Comparison of ENCODE assay signal across 24 cellular contexts in the genomic region with DNA sequence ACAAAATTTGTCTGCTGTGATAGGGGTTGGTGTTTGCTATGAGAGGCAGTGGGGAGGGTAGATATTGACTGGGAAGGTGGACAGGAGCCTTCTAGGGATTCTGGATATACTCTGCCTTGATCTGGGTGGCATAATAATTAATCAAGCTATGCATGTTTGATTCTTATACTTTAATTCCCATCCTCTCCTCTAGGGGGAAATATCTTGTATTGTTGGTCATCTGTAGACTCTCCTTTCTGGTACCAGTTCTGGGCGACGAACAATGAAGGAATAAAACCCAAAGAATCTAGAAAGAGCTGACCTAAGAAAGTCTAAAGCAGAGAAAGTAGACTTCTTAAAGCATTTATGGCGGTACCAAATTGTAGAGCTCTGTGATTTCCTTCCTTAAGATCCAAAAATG.
DNase-seq lines count a peak whose midpoint lies in the region; ATAC-seq, FAIRE-seq and TF ChIP-seq lines count a peak whose summit lies in the region.
"Had no signal": no experiment of that assay in that cellular context is flagged by ENCODE, and none has a peak within 500 bp of the region (broad histone marks: within the 10 kb centered on the region; RNA-seq: fewer than 3 reads in every experiment).

No MANE protein-coding gene starts in this region.

- intact Hi-C loops in OCI-LY7 (cut with micrococcal nuclease; ENCODE audit: unreplicated experiment) = no loop called here

- DNase-seq in HFFc6 (no peak), OCI-LY7 (ENCODE audit: low spot score) (peak; percentile 6), glutamatergic neuron (no peak), NCI-H1436 treated with DMSO at 0.1 percent for 48 hours (lab: John Stamatoyannopoulos, UW) (no peak), MG63 (no peak), urothelium cell line (ENCODE audit: low spot score) (no peak)
- DNase-seq: activated CD4-positive, alpha-beta memory T cell treated with anti-CD3 and anti-CD28 coated beads, Interleukin-2, amount 10 ng/mL, durations not matched to agents 7 days and 5 days; activated CD4-positive, CD25-positive, alpha-beta regulatory T cell treated with anti-CD3 and anti-CD28 coated beads, Interleukin-2, amount 50 U/mL, for 72 hours; activated effector memory CD4-positive, alpha-beta T cell treated with Interleukin-2 at 50 U/mL for 16 hours; C1 segment of cervical spinal cord; cerebellar nuclear complex; dorsolateral prefrontal cortex; foreskin fibroblast; KBM-7; mesenchymal stem cell; naive B cell; NCI-H1930; T-cell; uterus had no signal

- BruUV-seq in OCI-LY7 (replicated peaks; lab: Mats Ljungman, UMichigan) = no TSS peak

- ATAC-seq in HG03565 (IDR thresholded peaks at IDR 0.05; ENCODE audit: unreplicated experiment) = no peak
- ATAC-seq: Right ventricle myocardium inferior; stimulated activated effector memory CD8-positive, alpha-beta T cell treated with anti-CD3 and anti-CD28 coated beads, Interleukin-12 subunit alpha, Interleukin-12 subunit beta, amount 100 ng/mL, for 72 hours; T-cell had no signal

- no peaks in the 10 kb centered on the region for H4K20me1 ChIP-seq in OCI-LY7 (ENCODE audit: insufficient read depth, low read length)

- no peak for FAIRE-seq in urothelium cell line (lab: Jason Lieb, UNC)
- FAIRE-seq: HTR-8/SVneo had no signal

- H3K27ac ChIP-seq in C4-2B (no peak overlapping the region), OCI-LY7 (ENCODE audit: low read depth, low read length, poor library complexity, severe bottlenecking) (no peak overlapping the region)
- H3K27ac ChIP-seq: dorsolateral prefrontal cortex, uterus had no signal

- no peak overlapping the region for H3K4me2 ChIP-seq in OCI-LY7 (ENCODE audit: low read length)

- H3K27me3 Mint-ChIP-seq in HFFc6 (ENCODE audit: insufficient read depth) (peaks cover 1% of the 10 kb centered on the region), glutamatergic neuron (ENCODE audit: unreplicated experiment) (no peaks in the 10 kb centered on the region)
- H3K27me3 Mint-ChIP-seq: naive B cell, T-cell had no signal

- no peaks in the 10 kb centered on the region for H3K27me3 ChIP-seq in MG63
- H3K27me3 ChIP-seq: dorsolateral prefrontal cortex, uterus had no signal

- no peak overlapping the region for H2AFZ ChIP-seq in OCI-LY7 (ENCODE audit: low read length)

- H3K4me3 ChIP-seq in OCI-LY7 (ENCODE audit: low read depth, low read length, poor library complexity, severe bottlenecking) (no peak overlapping the region), MG63 (no peak overlapping the region)
- H3K4me3 ChIP-seq: dorsolateral prefrontal cortex, uterus had no signal

- H3K79me2 ChIP-seq in OCI-LY7 (ENCODE audit: insufficient read depth, low read depth, low read length) = no peaks in the 10 kb centered on the region

- H3K4me3 Mint-ChIP-seq in HFFc6 (no peak overlapping the region), glutamatergic neuron (ENCODE audit: unreplicated experiment) (no peak overlapping the region)
- H3K4me3 Mint-ChIP-seq: activated CD4-positive, alpha-beta memory T cell treated with anti-CD3 and anti-CD28 coated beads, Interleukin-2, amount 10 ng/mL, durations not matched to agents 7 days and 5 days; naive B cell; stimulated activated effector memory CD8-positive, alpha-beta T cell treated with anti-CD3 and anti-CD28 coated beads, Interleukin-12 subunit alpha, Interleukin-12 subunit beta, amount 100 ng/mL, for 72 hours; T-cell had no signal

- no peaks in the 10 kb centered on the region for H3K36me3 ChIP-seq in OCI-LY7 (ENCODE audit: insufficient read depth, low read length)
- H3K36me3 ChIP-seq in MG63 = no peaks in the 10 kb centered on the region
- H3K36me3 ChIP-seq: uterus had no signal

- POLR2A ChIA-PET in OCI-LY7 (lab: Charles Lee) = no interaction called here

- H3K4me1 ChIP-seq in OCI-LY7 (ENCODE audit: insufficient read depth, low read length, poor library complexity, severe bottlenecking) = peaks cover 12% of the 10 kb centered on the region
- H3K4me1 ChIP-seq: uterus had no signal

- CTCF ChIA-PET in OCI-LY7 (lab: Charles Lee; ENCODE audit: unreplicated experiment) = no interaction called here

- no peaks in the 10 kb centered on the region for H3K9me2 ChIP-seq in OCI-LY7 (ENCODE audit: insufficient read depth, low read length)

- no peaks in the 10 kb centered on the region for H3K36me3 Mint-ChIP-seq in HFFc6 (ENCODE audit: low read depth)
- H3K36me3 Mint-ChIP-seq in glutamatergic neuron (ENCODE audit: unreplicated experiment) = no peaks in the 10 kb centered on the region
- H3K36me3 Mint-ChIP-seq: naive B cell; stimulated activated effector memory CD8-positive, alpha-beta T cell treated with anti-CD3 and anti-CD28 coated beads, Interleukin-12 subunit alpha, Interleukin-12 subunit beta, amount 100 ng/mL, for 72 hours; T-cell had no signal

- no peaks in the 10 kb centered on the region for H3K9me3 ChIP-seq in OCI-LY7 (ENCODE audit: low read length)
- H3K9me3 ChIP-seq in MG63 = no peaks in the 10 kb centered on the region
- H3K9me3 ChIP-seq: uterus had no signal

- H3K27ac Mint-ChIP-seq in HFFc6 (no peak overlapping the region), glutamatergic neuron (ENCODE audit: unreplicated experiment) (no peak overlapping the region)
- H3K27ac Mint-ChIP-seq: activated CD4-positive, alpha-beta memory T cell treated with anti-CD3 and anti-CD28 coated beads, Interleukin-2, amount 10 ng/mL, durations not matched to agents 7 days and 5 days; stimulated activated effector memory CD8-positive, alpha-beta T cell treated with anti-CD3 and anti-CD28 coated beads, Interleukin-12 subunit alpha, Interleukin-12 subunit beta, amount 100 ng/mL, for 72 hours; T-cell had no signal

- no peaks in the 10 kb centered on the region for H3K4me1 Mint-ChIP-seq in HFFc6 (ENCODE audit: low read depth)
- no peaks in the 10 kb centered on the region for H3K4me1 Mint-ChIP-seq in glutamatergic neuron (ENCODE audit: low read depth, unreplicated experiment)
- H3K4me1 Mint-ChIP-seq: activated CD4-positive, alpha-beta memory T cell treated with anti-CD3 and anti-CD28 coated beads, Interleukin-2, amount 10 ng/mL, durations not matched to agents 7 days and 5 days; stimulated activated effector memory CD8-positive, alpha-beta T cell treated with anti-CD3 and anti-CD28 coated beads, Interleukin-12 subunit alpha, Interleukin-12 subunit beta, amount 100 ng/mL, for 72 hours had no signal

- H3K9me3 Mint-ChIP-seq in HFFc6 (no peaks in the 10 kb centered on the region; the same call in 1 of the 2 replicates), glutamatergic neuron (ENCODE audit: unreplicated experiment) (no peaks in the 10 kb centered on the region)
- H3K9me3 Mint-ChIP-seq: activated CD4-positive, alpha-beta memory T cell treated with anti-CD3 and anti-CD28 coated beads, Interleukin-2, amount 10 ng/mL, durations not matched to agents 7 days and 5 days; naive B cell; T-cell had no signal

- peak; percentile 48 for TF ChIP-seq CTCF in C4-2B (conservative IDR thresholded peaks at IDR 0.05)
- peak; percentile 55 for TF ChIP-seq CTCF in HFFc6 (IDR thresholded peaks at IDR 0.05)
- peak; percentile 58 for TF ChIP-seq CTCF in OCI-LY7 (conservative IDR thresholded peaks at IDR 0.05; ENCODE audit: low read length)
- peak; percentile 41 for TF ChIP-seq CTCF in glutamatergic neuron (IDR thresholded peaks at IDR 0.05; ENCODE audit: partially characterized antibody, unreplicated experiment)
